Comparison of ENCODE assay signal across 12 cellular contexts in the genomic region with DNA sequence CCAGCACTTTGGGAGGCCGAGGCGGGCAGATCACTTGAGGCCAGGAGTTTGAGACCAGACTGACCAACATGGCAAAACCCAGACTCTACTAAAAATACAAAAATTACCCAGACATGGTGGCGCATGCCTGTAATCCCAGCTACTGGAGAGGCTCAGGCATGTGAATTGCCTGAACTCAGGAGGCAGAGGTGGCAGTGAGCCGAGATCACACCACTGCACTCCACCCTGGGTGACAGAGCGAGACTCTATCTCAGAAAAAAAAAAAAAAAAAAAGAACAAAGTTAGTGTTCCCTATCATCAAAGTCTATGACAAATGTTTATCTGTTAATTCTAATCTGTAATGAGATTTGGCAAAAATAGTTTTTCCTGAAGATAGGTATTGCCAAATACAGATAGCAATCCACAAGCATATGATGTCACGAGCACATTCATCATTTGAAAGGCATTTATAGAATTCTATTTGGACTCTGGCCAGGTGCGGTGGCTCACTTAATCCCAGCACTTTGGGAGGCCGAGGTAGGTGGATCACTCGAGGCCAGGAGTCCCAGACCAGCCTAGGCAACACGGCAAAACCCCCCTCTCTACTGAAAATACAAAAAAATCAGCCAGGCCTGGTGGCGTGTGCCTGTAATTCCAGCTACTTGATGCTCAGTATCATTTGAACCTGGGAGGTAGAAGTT. TPM values are rescaled to one million over a fixed set of nuclear protein-coding genes. Genes with fewer than 3 reads are reported as not detected.
DNase-seq lines count a peak whose midpoint lies in the region; ATAC-seq, FAIRE-seq and TF ChIP-seq lines count a peak whose summit lies in the region.
"Not testable (repeated sequence)": the region's sequence is repeated elsewhere in the genome, so short reads cannot be mapped to it uniquely, and the experiment has no call there.
"Had no signal": no experiment of that assay in that cellular context is flagged by ENCODE, and none has a peak within 500 bp of the region (broad histone marks: within the 10 kb centered on the region; RNA-seq: fewer than 3 reads in every experiment).

No MANE protein-coding gene starts in this region.

- CTCF ChIA-PET in IMR-90 (lab: Yijun Ruan, JAX): not testable (repeated sequence)

- ATAC-seq in IMR-90 (ENCODE audit: low read depth) (peak; percentile 42), body of pancreas (peak; percentile 60), left ventricle myocardium superior (peak; percentile 71), left lung (peak; percentile 68), mucosa of descending colon (peak; percentile 69), thoracic aorta (ENCODE audit: insufficient number of reproducible peaks, low FRiP score, low read depth) (peak; percentile 21)

- not testable (repeated sequence) for H3K4me1 ChIP-seq in IMR-90 (ENCODE audit: control insufficient read depth, insufficient read depth, low read length); body of pancreas; left lung; mucosa of descending colon (ENCODE audit: low read depth); thoracic aorta (ENCODE audit: control insufficient read depth in 1 of 2, low read depth in 2 of 2)

- not testable (repeated sequence) for H3K4me3 ChIP-seq in IMR-90 (ENCODE audit: insufficient read depth, low read depth, low read length); body of pancreas; left lung; mucosa of descending colon; thoracic aorta

- H3K23ac ChIP-seq in IMR-90 (ENCODE audit: low read depth, low read length): not testable (repeated sequence)

- TF ChIP-seq POLR2A in IMR-90 (IDR thresholded peaks at IDR 0.05; ENCODE audit: low read depth, low read length); body of pancreas (IDR thresholded peaks at IDR 0.05): not testable (repeated sequence)

- not testable (repeated sequence) for H4K91ac ChIP-seq in IMR-90 (ENCODE audit: insufficient read depth, low read depth, low read length)

- not testable (repeated sequence) for H2BK5ac ChIP-seq in IMR-90 (ENCODE audit: low read depth, low read length, poor library complexity, severe bottlenecking)

- not testable (repeated sequence) for H3K27ac ChIP-seq in IMR-90 (ENCODE audit: insufficient read depth, low read length); body of pancreas; left lung; thoracic aorta

- H2BK20ac ChIP-seq in IMR-90 (ENCODE audit: low read depth, low read length): not testable (repeated sequence)

- H3K56ac ChIP-seq in IMR-90 (ENCODE audit: extremely low read depth, insufficient read depth, low read length): not testable (repeated sequence)

- H2AK5ac ChIP-seq in IMR-90 (ENCODE audit: low read depth, low read length): not testable (repeated sequence)

- in situ Hi-C loops in IMR-90 (cut with MboI; ENCODE audit: low sequenced_read_pairs): not testable (repeated sequence)

- not testable (repeated sequence) for H4K20me1 ChIP-seq in IMR-90 (ENCODE audit: insufficient read depth, low read length)

- DNase-seq in IMR-90; RCC 7860 (ENCODE audit: low spot score); body of pancreas; left ventricle myocardium superior; left lung; mucosa of descending colon; thoracic aorta (ENCODE audit: low spot score): not testable (repeated sequence)

- not testable (repeated sequence) for H3K36me3 ChIP-seq in IMR-90 (ENCODE audit: control insufficient read depth, insufficient read depth, low read length); body of pancreas (replicated peaks in 1 of 2; ENCODE audit: insufficient read depth in 1 of 2, low read depth in 2 of 2); left lung; mucosa of descending colon (ENCODE audit: low read depth); thoracic aorta

- H3K18ac ChIP-seq in IMR-90 (ENCODE audit: low read depth, low read length): not testable (repeated sequence)

- not testable (repeated sequence) for H2AK9ac ChIP-seq in IMR-90 (replicated peaks; ENCODE audit: low read depth, low read length, poor library complexity)

- not testable (repeated sequence) for H3K4me2 ChIP-seq in IMR-90 (ENCODE audit: low read depth, low read length)

- H3K4ac ChIP-seq in IMR-90 (ENCODE audit: low read depth, low read length): not testable (repeated sequence)

- not testable (repeated sequence) for H3K79me1 ChIP-seq in IMR-90 (ENCODE audit: low read depth in 1 of 2, low read length in 2 of 2)

- not testable (repeated sequence) for H2BK120ac ChIP-seq in IMR-90 (ENCODE audit: low read depth, low read length)

- H2BK15ac ChIP-seq in IMR-90 (ENCODE audit: low read depth, low read length): not testable (repeated sequence)

- H4K8ac ChIP-seq in IMR-90 (ENCODE audit: low read depth in 2 of 2, low read length in 2 of 2): not testable (repeated sequence)

- BruUV-seq in IMR-90 (replicated peaks; lab: Mats Ljungman, UMichigan): not testable (repeated sequence)

- not testable (repeated sequence) for H4K5ac ChIP-seq in IMR-90 (ENCODE audit: low read depth, low read length)

- H3K9ac ChIP-seq in IMR-90 (ENCODE audit: low read depth, low read length): not testable (repeated sequence)

- not testable (repeated sequence) for TF ChIP-seq RAD21 in IMR-90 (IDR thresholded peaks at IDR 0.05; ENCODE audit: low read length)

- no CpG with 5 or more reads among the region's 11 CpGs for WGBS in IMR-90 (ENCODE audit: extremely low coverage in 2 of 2, insufficient read length in 1 of 2), 2 experiments
- no CpG with 5 or more reads among the region's 11 CpGs for WGBS in body of pancreas, 2 donors

- H3K27me3 ChIP-seq in IMR-90 (ENCODE audit: control insufficient read depth, insufficient read depth, low read length); body of pancreas; left lung; thoracic aorta (replicated peaks; ENCODE audit: insufficient read depth): not testable (repeated sequence)

- dilution Hi-C loops in IMR-90 (cut with HindIII; ENCODE audit: low sequenced_read_pairs, unreplicated experiment): not testable (repeated sequence)

- H2AFZ ChIP-seq in IMR-90 (replicated peaks; ENCODE audit: low read length, poor library complexity): not testable (repeated sequence)

- FAIRE-seq in RCC 7860 (lab: Jason Lieb, UNC): peak; percentile 93

- POLR2A ChIA-PET in IMR-90 (lab: Charles Lee; ENCODE audit: unreplicated experiment): not testable (repeated sequence)

- TF ChIP-seq CTCF in IMR-90 (conservative IDR thresholded peaks at IDR 0.05; ENCODE audit: low read depth, low read length); body of pancreas (IDR thresholded peaks at IDR 0.05); left lung (IDR thresholded peaks at IDR 0.05); mucosa of descending colon (IDR thresholded peaks at IDR 0.05); thoracic aorta (IDR thresholded peaks at IDR 0.05): not testable (repeated sequence)

- H3K9me3 ChIP-seq in IMR-90 (ENCODE audit: control insufficient read depth, insufficient read depth, low read length); body of pancreas; left lung; mucosa of descending colon; thoracic aorta: not testable (repeated sequence)

- intact Hi-C loops in IMR-90 (cut with micrococcal nuclease); body of pancreas (cut with DNase I); left ventricle myocardium superior (cut with micrococcal nuclease); left lung (cut with DNase I); mucosa of descending colon (cut with DNase I, micrococcal nuclease): not testable (repeated sequence)

- not testable (repeated sequence) for H3K14ac ChIP-seq in IMR-90 (replicated peaks; ENCODE audit: low read depth, low read length)

- not testable (repeated sequence) for H3K9me1 ChIP-seq in IMR-90 (ENCODE audit: insufficient read depth, low read length)

RNA-seq across cellular contexts. Expression of a gene that starts 17.6 kb away (rescaled TPM):
- 119 and 180 TPM in 2 replicates for total RNA-seq in IMR-90 (2012; rRNA removed)
- 143 and 153 TPM in 2 replicates for polyA plus RNA-seq in IMR-90 (2012; rRNA removed)
- polyA plus RNA-seq in IMR-90 (2012; cell fraction: cytosol; rRNA removed): 146 and 162 TPM in 2 replicates
- 76.2 and 90.1 TPM in 2 replicates for polyA plus RNA-seq in IMR-90 (2012; cell fraction: nucleus; rRNA removed; ENCODE audit: low replicate concordance)
- total RNA-seq in body of pancreas: 100 to 1,000 TPM in 1 of 2 donors, 10 to 100 TPM in 1; 94.2 to 157 TPM
- total RNA-seq in left ventricle myocardium superior: 28.2 TPM
- total RNA-seq in left lung: 10 to 100 TPM; 10.6 to 42.2 TPM
- 100 to 1,000 TPM in 1 of 3 donors, 10 to 100 TPM in 2; 36.5 to 104 (median 52.4) TPM for total RNA-seq in mucosa of descending colon
- 100 to 1,000 TPM in 1 of 2 donors, 10 to 100 TPM in 1; 72.4 to 107 TPM for total RNA-seq in thoracic aorta

RNA-seq across cellular contexts. Expression of a gene that starts 50.9 kb away (rescaled TPM):
- not detected in 2 replicates for total RNA-seq in IMR-90 (2012; rRNA removed)
- polyA plus RNA-seq in IMR-90 (2012; rRNA removed): 0.10 TPM in 1 of 2 replicates, not detected in the other
- polyA plus RNA-seq in IMR-90 (2012; cell fraction: cytosol; rRNA removed): not detected in 2 replicates
- 0.31 TPM in 1 of 2 replicates, not detected in the other for polyA plus RNA-seq in IMR-90 (2012; cell fraction: nucleus; rRNA removed; ENCODE audit: low replicate concordance)
- not detected for total RNA-seq in body of pancreas
- not detected for total RNA-seq in left ventricle myocardium superior
- total RNA-seq in left lung: not detected
- under 1 TPM; 0.24 to 0.32 (median 0.32) TPM for total RNA-seq in mucosa of descending colon
- total RNA-seq in thoracic aorta: not detected
- total RNA-seq: A172; Caco-2; CD4-positive, CD25-positive, alpha-beta regulatory T cell; CD8-positive, alpha-beta T cell had no signal
- polyA plus RNA-seq: AG04450; CD4-positive, CD25-positive, alpha-beta regulatory T cell had no signal

RNA-seq across cellular contexts. Expression of a gene that starts 57.9 kb away (rescaled TPM):
- 0.18 and 0.56 TPM in 2 replicates for total RNA-seq in IMR-90 (2012; rRNA removed)
- 0.19 and 0.22 TPM in 2 replicates for polyA plus RNA-seq in IMR-90 (2012; rRNA removed)
- 0.04 TPM in 1 of 2 replicates, not detected in the other for polyA plus RNA-seq in IMR-90 (2012; cell fraction: cytosol; rRNA removed)
- 0.42 and 0.83 TPM in 2 replicates for polyA plus RNA-seq in IMR-90 (2012; cell fraction: nucleus; rRNA removed; ENCODE audit: low replicate concordance)
- total RNA-seq in body of pancreas: 10 to 100 TPM in 1 of 2 donors, not detected in 1; 13.8 TPM
- total RNA-seq in left ventricle myocardium superior: 0.40 TPM
- total RNA-seq in left lung: 1 to 10 TPM in 1 of 2 donors, under 1 TPM in 1; 0.76 to 4.7 TPM
- 1 to 10 TPM in 2 of 3 donors, under 1 TPM in 1; 0.94 to 4.3 (median 1.0) TPM for total RNA-seq in mucosa of descending colon
- total RNA-seq in thoracic aorta: 1 to 10 TPM; 2.2 to 8.2 TPM
- total RNA-seq: A172 had no signal

Comparison
In these comparisons a context has a peak if more than half of its experiments do, and no peak if none do; other contexts are left out.
1. ATAC-seq: peak in every context shown above with its lines; median percentile 71 in left ventricle myocardium superior; 69 in mucosa of descending colon; 68 in left lung; 60 in body of pancreas; 42 in IMR-90; 21 in thoracic aorta.